ENCODE assay signal across 10 cellular contexts in genomic region chr1:207440634-207441033, GRCh38. TPM values are rescaled to one million over a fixed set of nuclear protein-coding genes. Genes with fewer than 3 reads are reported as not detected.
"Had no signal": no experiment of that assay in that cellular context is flagged by ENCODE, and none has a peak within 500 bp of the region (broad histone marks: within the 10 kb centered on the region; RNA-seq: fewer than 3 reads in every experiment).

No MANE protein-coding gene starts in this region.

- H3K9me3 ChIP-seq: HAP-1 had no signal

- H3K27ac Mint-ChIP-seq: HFFc6, IgD-negative memory B cell had no signal

- ATAC-seq: HCT116 had no signal

- H2AFZ ChIP-seq: GM23248 had no signal

- H3K4me3 Mint-ChIP-seq: HFFc6, IgD-negative memory B cell had no signal

- H3K4me1 ChIP-seq: HAP-1 had no signal

- DNase-seq: GM23248, H7, HFFc6, KG1 had no signal

- H3K36me3 ChIP-seq: HAP-1 had no signal

- FAIRE-seq: H1 had no signal

- H3K27me3 Mint-ChIP-seq: IgD-negative memory B cell had no signal

- H3K4me3 ChIP-seq: GM23248, HAP-1 had no signal

- H3K9ac ChIP-seq: GM23248 had no signal

- H3K27ac ChIP-seq: GM23248, HL-60 had no signal

- H3K9me3 Mint-ChIP-seq: HFFc6, IgD-negative memory B cell had no signal

- H3K36me3 Mint-ChIP-seq: IgD-negative memory B cell had no signal

RNA-seq across cellular contexts. Expression of gene CR2, which starts 13.5 kb away (rescaled TPM):
- total RNA-seq: GM23248, HFFc6, HT1080 had no signal
- polyA plus RNA-seq: GM23248 had no signal

RNA-seq across cellular contexts. Expression of gene CR1, which starts 55.3 kb away (rescaled TPM):
- total RNA-seq: GM23248, HFFc6, HT1080 had no signal
- polyA plus RNA-seq: GM23248 had no signal
